In genomic region chr2:224983719-224984388, GRCh38 we compare ENCODE assay signal across 8 cellular contexts. TPM values are rescaled to one million over a fixed set of nuclear protein-coding genes. Genes with fewer than 3 reads are reported as not detected.
DNase-seq lines count a peak whose midpoint lies in the region; ATAC-seq, FAIRE-seq and TF ChIP-seq lines count a peak whose summit lies in the region.

No MANE protein-coding gene starts in this region.

- H3K4me1 Mint-ChIP-seq in T-helper 2 cell treated with Interferon-gamma antibody and Interleukin-4, amounts not matched to agents 5 μg/mL and 100 μg/mL, for 36 hours (ENCODE audit: low read depth): peaks cover 70% of the 10 kb centered on the region
- H3K4me1 Mint-ChIP-seq in activated naive CD8-positive, alpha-beta T cell treated with anti-CD3 and anti-CD28 coated beads, Interleukin-2, amount 10 ng/mL, durations not matched to agents 7 days and 5 days: peaks cover 72% of the 10 kb centered on the region

- no peaks in the 10 kb centered on the region for H3K9me3 Mint-ChIP-seq in T-helper 2 cell treated with Interferon-gamma antibody and Interleukin-4, amounts not matched to agents 5 μg/mL and 100 μg/mL, for 36 hours
- H3K9me3 Mint-ChIP-seq in activated naive CD8-positive, alpha-beta T cell treated with anti-CD3 and anti-CD28 coated beads, Interleukin-2, amount 10 ng/mL, durations not matched to agents 7 days and 5 days: peaks cover 1% of the 10 kb centered on the region

- no peak for FAIRE-seq in keratinocyte (lab: Jason Lieb, UNC)

- H4K20me1 ChIP-seq in keratinocyte (ENCODE audit: control insufficient read depth, extremely low read depth, insufficient read depth, low read length): no peaks in the 10 kb centered on the region

- H3K9ac ChIP-seq in keratinocyte (ENCODE audit: control insufficient read depth, extremely low read depth, insufficient read depth, low read length): no peak overlapping the region

- no peaks in the 10 kb centered on the region for H3K9me1 ChIP-seq in keratinocyte (ENCODE audit: control insufficient read depth, extremely low read depth, insufficient read depth, low read length)

- no peaks in the 10 kb centered on the region for H3K36me3 ChIP-seq in keratinocyte (ENCODE audit: control insufficient read depth in 2 of 2, extremely low read depth in 1 of 2, insufficient read depth in 2 of 2, low read length in 2 of 2)

- peak overlapping the region; percentile 83 for H3K27ac Mint-ChIP-seq in T-helper 2 cell treated with Interferon-gamma antibody and Interleukin-4, amounts not matched to agents 5 μg/mL and 100 μg/mL, for 36 hours
- peak overlapping the region; percentile 94 for H3K27ac Mint-ChIP-seq in activated naive CD8-positive, alpha-beta T cell treated with anti-CD3 and anti-CD28 coated beads, Interleukin-2, amount 10 ng/mL, durations not matched to agents 7 days and 5 days

- H3K27me3 Mint-ChIP-seq in T-helper 2 cell treated with Interferon-gamma antibody and Interleukin-4, amounts not matched to agents 5 μg/mL and 100 μg/mL, for 36 hours (ENCODE audit: low read depth): no peaks in the 10 kb centered on the region
- H3K27me3 Mint-ChIP-seq in activated naive CD8-positive, alpha-beta T cell treated with anti-CD3 and anti-CD28 coated beads, Interleukin-2, amount 10 ng/mL, durations not matched to agents 7 days and 5 days: no peaks in the 10 kb centered on the region

- no peak for TF ChIP-seq CTCF in keratinocyte (optimal IDR thresholded peaks at IDR 0.05 in 1 of 3, IDR thresholded peaks at IDR 0.05 in 1 of 3, conservative IDR thresholded peaks at IDR 0.05 in 1 of 3; ENCODE audit: extremely low read depth in 1 of 3, insufficient read depth in 2 of 3, low read length in 3 of 3)

- H3K9me3 ChIP-seq in keratinocyte (ENCODE audit: control insufficient read depth, low read depth, low read length): no peaks in the 10 kb centered on the region

- H3K27ac ChIP-seq in keratinocyte (ENCODE audit: control insufficient read depth, insufficient read depth, low read length): no peak overlapping the region

- dilution Hi-C loops in keratinocyte (cut with MboI; ENCODE audit: extremely low pct_ligation_motif_present, low sequenced_read_pairs): no loop called here

- peak overlapping the region; percentile 75 for H3K4me3 Mint-ChIP-seq in T-helper 2 cell treated with Interferon-gamma antibody and Interleukin-4, amounts not matched to agents 5 μg/mL and 100 μg/mL, for 36 hours
- peak overlapping the region; percentile 81 for H3K4me3 Mint-ChIP-seq in activated naive CD8-positive, alpha-beta T cell treated with anti-CD3 and anti-CD28 coated beads, Interleukin-2, amount 10 ng/mL, durations not matched to agents 7 days and 5 days

- peaks cover 60% of the 10 kb centered on the region for H3K36me3 Mint-ChIP-seq in T-helper 2 cell treated with Interferon-gamma antibody and Interleukin-4, amounts not matched to agents 5 μg/mL and 100 μg/mL, for 36 hours (ENCODE audit: low read depth)
- peaks cover 33% of the 10 kb centered on the region for H3K36me3 Mint-ChIP-seq in activated naive CD8-positive, alpha-beta T cell treated with anti-CD3 and anti-CD28 coated beads, Interleukin-2, amount 10 ng/mL, durations not matched to agents 7 days and 5 days

- ATAC-seq in activated naive CD8-positive, alpha-beta T cell treated with anti-CD3 and anti-CD28 coated beads, Interleukin-2, amount 10 ng/mL, durations not matched to agents 7 days and 5 days (ENCODE audit: low read depth): no peak
- ATAC-seq in GM18870 (IDR thresholded peaks at IDR 0.05; ENCODE audit: unreplicated experiment): no peak

- no peak for DNase-seq in T-helper 2 cell treated with Interferon-gamma antibody and Interleukin-4, amounts not matched to agents 5 μg/mL and 100 μg/mL, for 36 hours (ENCODE audit: low spot score)
- DNase-seq in T-helper 2 cell: no peak
- DNase-seq in activated naive CD8-positive, alpha-beta T cell treated with anti-CD3 and anti-CD28 coated beads, Interleukin-2, amount 10 ng/mL, durations not matched to agents 7 days and 5 days: no peak
- DNase-seq in keratinocyte (ENCODE audit: low read depth, low spot score): no peak
- peak; percentile 43 for DNase-seq in superior temporal gyrus (ENCODE audit: extremely low spot score)
- DNase-seq in mucosa of gallbladder (ENCODE audit: low spot score): no peak
- DNase-seq in SKM-1 treated with dmso at 0.1 percent for 144 hours (lab: John Stamatoyannopoulos, UW; ENCODE audit: unreplicated experiment): no peak

- peak overlapping the region; percentile 67 for H2AFZ ChIP-seq in keratinocyte (ENCODE audit: control insufficient read depth, low read length)

- peak overlapping the region; percentile 67 for H3K4me2 ChIP-seq in keratinocyte (ENCODE audit: control insufficient read depth, extremely low read depth, insufficient read depth, low read depth, low read length)

- H3K79me2 ChIP-seq in keratinocyte (ENCODE audit: control insufficient read depth, insufficient read depth, low read length): no peaks in the 10 kb centered on the region

- POLR2A ChIA-PET in activated naive CD8-positive, alpha-beta T cell treated with anti-CD3 and anti-CD28 coated beads, Interleukin-2, amount 10 ng/mL, durations not matched to agents 7 days and 5 days (lab: Charles Lee): interaction anchor here (0.6 to 3.7 kb wide), 8 partner anchors 9 to 69 kb away, joined by 3 to 12 read pairs (median 3); no protein-coding TSS in a partner anchor

- peak overlapping the region in 2 of 3 experiments; percentile 13 to 34 for H3K4me3 ChIP-seq in keratinocyte (ENCODE audit: control insufficient read depth in 2 of 3, extremely low read depth in 1 of 3, insufficient read depth in 2 of 3, low read depth in 1 of 3, low read length in 3 of 3)

- peaks cover 7% of the 10 kb centered on the region for H3K4me1 ChIP-seq in keratinocyte (ENCODE audit: control insufficient read depth, extremely low read depth, insufficient read depth, low read length)

- no peaks in the 10 kb centered on the region for H3K27me3 ChIP-seq in keratinocyte (ENCODE audit: control insufficient read depth, extremely low read depth, insufficient read depth, low read length)

RNA-seq across cellular contexts. Expression of gene DOCK10, which starts 58.4 kb away (rescaled TPM):
- 100 to 1,000 TPM; 259 to 273 TPM for total RNA-seq in activated naive CD8-positive, alpha-beta T cell treated with anti-CD3 and anti-CD28 coated beads, Interleukin-2, amount 10 ng/mL, durations not matched to agents 7 days and 5 days
- 1.0 to 2.5 TPM (median 1.4 TPM) in 3 replicates for polyA plus RNA-seq in keratinocyte
- 0.27 TPM for polyA plus RNA-seq in keratinocyte (2011; ENCODE audit: low read depth)
- polyA plus RNA-seq in keratinocyte (2011; cell fraction: cytosol; rRNA removed): 0.21 and 0.29 TPM in 2 replicates
- polyA plus RNA-seq in keratinocyte (2011; cell fraction: nucleus; rRNA removed): 0.80 and 1.8 TPM in 2 replicates
- 0.01 and 0.58 TPM in 2 replicates for polyA plus RNA-seq in keratinocyte (2012; ENCODE audit: low replicate concordance)
- 1.2 to 2.7 TPM (median 1.5 TPM) in 3 replicates for polyA minus RNA-seq in keratinocyte
- 4.0 TPM for polyA minus RNA-seq in keratinocyte (2011; cell fraction: cytosol; rRNA and poly(A)+ RNA removed)
- polyA minus RNA-seq in keratinocyte (2011; cell fraction: nucleus; rRNA and poly(A)+ RNA removed): 1.3 and 1.6 TPM in 2 replicates
- 20.1 TPM for total RNA-seq in mucosa of gallbladder

Comparison
In these comparisons a context has a peak if more than half of its experiments do, and no peak if none do; other contexts are left out.
1. RNA of gene DOCK10, which starts 58.4 kb away (total RNA-seq): 259 to 273 TPM in activated naive CD8-positive, alpha-beta T cell treated with anti-CD3 and anti-CD28 coated beads, Interleukin-2, amount 10 ng/mL, durations not matched to agents 7 days and 5 days; 20.1 TPM in mucosa of gallbladder (single experiment); every median in the first group is over 10 times any median in the second.